In genomic region chr4:79700356-79700755, GRCh38 we compare ENCODE assay signal across 6 cellular contexts.
"Had no signal": no experiment of that assay in that cellular context is flagged by ENCODE, and none has a peak within 500 bp of the region (broad histone marks: within the 10 kb centered on the region; RNA-seq: fewer than 3 reads in every experiment).

No MANE protein-coding gene starts in this region.

- H3K9me3 ChIP-seq: HAP-1 had no signal

- FAIRE-seq: HTR-8/SVneo had no signal

- ATAC-seq: HCT116 had no signal

- H3K36me3 ChIP-seq: HAP-1 had no signal

- H3K4me3 ChIP-seq: HAP-1 had no signal

- H3K4me1 ChIP-seq: HAP-1 had no signal

- DNase-seq: GOT3, H7, KG1 had no signal
